Comparison of ENCODE assay signal across 27 cellular contexts in genomic region chr6:158836625-158837311, GRCh38. TPM values are rescaled to one million over a fixed set of nuclear protein-coding genes. Genes with fewer than 3 reads are reported as not detected.
DNase-seq lines count a peak whose midpoint lies in the region; ATAC-seq and TF ChIP-seq lines count a peak whose summit lies in the region.
"Had no signal": no experiment of that assay in that cellular context is flagged by ENCODE, and none has a peak within 500 bp of the region (broad histone marks: within the 10 kb centered on the region; RNA-seq: fewer than 3 reads in every experiment).

No MANE protein-coding gene starts in this region.

- CTCF ChIA-PET in PC-9 (lab: Charles Lee), result interaction anchor here (0.5 to 0.6 kb wide), 2 partner anchors 30 to 48 kb away, joined by 4 to 5 read pairs; no protein-coding TSS in a partner anchor

- H3K4me3 Mint-ChIP-seq in GM23338, result no peak overlapping the region; the same call in 2 of the 3 replicates
- H3K4me3 Mint-ChIP-seq: activated CD4-positive, alpha-beta T cell treated with anti-CD3 and anti-CD28 coated beads, Interleukin-2, amount 10 ng/mL, durations not matched to agents 24 days and 14 days; activated naive CD4-positive, alpha-beta T cell treated with anti-CD3 and anti-CD28 coated beads for 36 hours; activated T-cell treated with anti-CD3 and anti-CD28 coated beads, Interleukin-2, amount 50 U/mL, for 72 hours; immature natural killer cell; T-helper 2 cell treated with Interferon-gamma antibody and Interleukin-4, amounts not matched to agents 5 μg/mL and 100 μg/mL, for 36 hours had no signal

- H3K9me3 ChIP-seq in PC-9 (ENCODE audit: insufficient read depth, low read depth), result peaks cover 4% of the 10 kb centered on the region; the same call in 1 of the 2 replicates
- no peaks in the 10 kb centered on the region for H3K9me3 ChIP-seq in hepatocyte (ENCODE audit: low read depth)
- H3K9me3 ChIP-seq in trophoblast cell (ENCODE audit: insufficient read depth, low read depth, low read length), result peaks cover 1% of the 10 kb centered on the region
- H3K9me3 ChIP-seq in heart right ventricle, result no peaks in the 10 kb centered on the region
- H3K9me3 ChIP-seq in psoas muscle, result no peaks in the 10 kb centered on the region

- peaks cover 27% of the 10 kb centered on the region for H3K79me1 ChIP-seq in trophoblast cell (ENCODE audit: low read length)

- H3F3A ChIP-seq in GM23338 (replicated peaks; ENCODE audit: low read depth) (no peaks in the 10 kb centered on the region), PC-9 (ENCODE audit: insufficient read depth, low read depth) (peaks cover 45% of the 10 kb centered on the region)

- intact Hi-C loops in PC-9 (cut with micrococcal nuclease; ENCODE audit: unreplicated experiment), result no loop called here
- intact Hi-C loops in heart right ventricle (cut with DNase I), result no loop called here
- intact Hi-C loops in psoas muscle (cut with DNase I), result no loop called here

- peak overlapping the region; percentile 0 for H3K4ac ChIP-seq in trophoblast cell (ENCODE audit: low read depth, low read length)

- H3K4me2 ChIP-seq in GM23338, result no peak overlapping the region
- peak overlapping the region; percentile 97 for H3K4me2 ChIP-seq in PC-9
- no peak overlapping the region for H3K4me2 ChIP-seq in hepatocyte
- no peak overlapping the region for H3K4me2 ChIP-seq in trophoblast cell (ENCODE audit: low read length)

- H3K23ac ChIP-seq in trophoblast cell (ENCODE audit: low read length), result no peak overlapping the region

- no peaks in the 10 kb centered on the region for H3K27me3 ChIP-seq in GM23338 (ENCODE audit: insufficient read depth)
- no peaks in the 10 kb centered on the region for H3K27me3 ChIP-seq in PC-9 (ENCODE audit: insufficient read depth, low read depth)
- H3K27me3 ChIP-seq in hepatocyte, result no peaks in the 10 kb centered on the region
- no peaks in the 10 kb centered on the region for H3K27me3 ChIP-seq in trophoblast cell (ENCODE audit: insufficient read depth, low read length)
- no peaks in the 10 kb centered on the region for H3K27me3 ChIP-seq in heart right ventricle
- H3K27me3 ChIP-seq in psoas muscle (ENCODE audit: insufficient read depth in 3 of 3, low read length in 2 of 3), result peaks cover 0 to 6% (median 3%) of the 10 kb centered on the region in 3 donors

- peaks cover 11% of the 10 kb centered on the region for H3K4me1 ChIP-seq in GM23338 (ENCODE audit: insufficient read depth)
- H3K4me1 ChIP-seq in PC-9 (replicated peaks; ENCODE audit: insufficient read depth), result peaks cover 48% of the 10 kb centered on the region
- H3K4me1 ChIP-seq in hepatocyte (ENCODE audit: insufficient read depth), result peaks cover 15% of the 10 kb centered on the region
- peaks cover 28 to 32% of the 10 kb centered on the region in 2 experiments for H3K4me1 ChIP-seq in trophoblast cell (ENCODE audit: control insufficient read depth in 1 of 2, insufficient read depth in 2 of 2, low read length in 2 of 2)
- H3K4me1 ChIP-seq in heart right ventricle, result peaks cover 6 to 15% (median 11%) of the 10 kb centered on the region in 9 donors
- no peaks in the 10 kb centered on the region for H3K4me1 ChIP-seq in psoas muscle

- WGBS in hepatocyte (ENCODE audit: low lambda C conversion rate, missing lambda C conversion rate), result 98% methylated on average over 11 of the region's 11 CpGs
- WGBS in trophoblast cell (ENCODE audit: extremely low coverage, insufficient coverage, insufficient read length), result no CpG with 5 or more reads among the region's 11 CpGs
- 95 to 97% methylated on average over 11 of the region's 11 CpGs for WGBS in heart right ventricle, 2 donors
- WGBS in psoas muscle, 3 donors, result 92 to 94% (median 93%) methylated on average over 10 to 11 of the region's 11 CpGs

- BruUV-seq in PC-9 (replicated peaks; lab: Mats Ljungman, UMichigan), result no TSS peak

- no peak overlapping the region for H4K8ac ChIP-seq in trophoblast cell (ENCODE audit: low read depth, low read length)

- POLR2A ChIA-PET in PC-9 (lab: Charles Lee; ENCODE audit: unreplicated experiment), result interaction anchor here (1.2 kb wide), 1 partner anchor 33 kb away, joined by 16 read pairs; no protein-coding TSS in a partner anchor

- H3K9me3 Mint-ChIP-seq in GM23338, result no peaks in the 10 kb centered on the region
- H3K9me3 Mint-ChIP-seq: immature natural killer cell had no signal

- H3K27ac Mint-ChIP-seq in GM23338, result no peak overlapping the region
- H3K27ac Mint-ChIP-seq: activated CD4-positive, alpha-beta T cell treated with anti-CD3 and anti-CD28 coated beads, Interleukin-2, amount 10 ng/mL, durations not matched to agents 24 days and 14 days; activated naive CD4-positive, alpha-beta T cell treated with anti-CD3 and anti-CD28 coated beads for 36 hours; activated T-cell treated with anti-CD3 and anti-CD28 coated beads, Interleukin-2, amount 50 U/mL, for 72 hours; T-helper 2 cell treated with Interferon-gamma antibody and Interleukin-4, amounts not matched to agents 5 μg/mL and 100 μg/mL, for 36 hours had no signal

- H3K27me3 Mint-ChIP-seq in GM23338 (ENCODE audit: insufficient read depth, low read depth, poor library complexity), result peaks cover 18% of the 10 kb centered on the region

- TF ChIP-seq CTCF in GM23338 (conservative IDR thresholded peaks at IDR 0.05; ENCODE audit: low read depth in 2 of 2) (no peak), PC-9 (conservative IDR thresholded peaks at IDR 0.05) (no peak), hepatocyte (IDR thresholded peaks at IDR 0.05; ENCODE audit: poor library complexity) (no peak), heart right ventricle (IDR thresholded peaks at IDR 0.05) (no peak), psoas muscle (IDR thresholded peaks at IDR 0.05) (no peak)

- no peak overlapping the region for H3K4me3 ChIP-seq in GM23338
- no peak overlapping the region for H3K4me3 ChIP-seq in PC-9
- no peak overlapping the region for H3K4me3 ChIP-seq in hepatocyte
- H3K4me3 ChIP-seq in trophoblast cell (ENCODE audit: low read depth, low read length), result no peak overlapping the region
- no peak overlapping the region for H3K4me3 ChIP-seq in heart right ventricle
- H3K4me3 ChIP-seq in psoas muscle, result no peak overlapping the region
- H3K4me3 ChIP-seq: GM23248 had no signal

- H4K20me1 ChIP-seq in GM23338 (replicated peaks; ENCODE audit: insufficient read depth) (no peaks in the 10 kb centered on the region), PC-9 (ENCODE audit: insufficient read depth) (no peaks in the 10 kb centered on the region), hepatocyte (ENCODE audit: insufficient read depth, poor library complexity, severe bottlenecking) (no peaks in the 10 kb centered on the region)

- ATAC-seq in GM23338, result no peak
- no peak for ATAC-seq in heart right ventricle
- no peak for ATAC-seq in GM19455 (IDR thresholded peaks at IDR 0.05; ENCODE audit: unreplicated experiment)
- no peak for ATAC-seq in psoas muscle
- no peak for ATAC-seq in HG03342 (IDR thresholded peaks at IDR 0.05; ENCODE audit: unreplicated experiment)
- ATAC-seq: activated T-cell treated with anti-CD3 and anti-CD28 coated beads, Interleukin-2, amount 50 U/mL, for 72 hours; PC-3; SK-N-SH treated with all-trans-retinoic acid at 6 μM for 48 hours had no signal

- H2BK5ac ChIP-seq in trophoblast cell (ENCODE audit: low read depth, low read length, poor library complexity), result peak overlapping the region; percentile 28

- H2BK120ac ChIP-seq in trophoblast cell (ENCODE audit: insufficient read depth, low read length, poor library complexity), result peak overlapping the region; percentile 71

- H2AK5ac ChIP-seq in trophoblast cell (ENCODE audit: low read length), result peak overlapping the region; percentile 22

- H3K36me3 Mint-ChIP-seq in GM23338 (ENCODE audit: low read depth), result no peaks in the 10 kb centered on the region; the same call in 2 of the 3 replicates
- H3K36me3 Mint-ChIP-seq: immature natural killer cell had no signal

- H3K79me2 ChIP-seq in GM23338 (replicated peaks; ENCODE audit: insufficient read depth) (no peaks in the 10 kb centered on the region), PC-9 (ENCODE audit: low read depth) (peaks cover 13% of the 10 kb centered on the region; the same call in 1 of the 2 replicates), hepatocyte (no peaks in the 10 kb centered on the region), trophoblast cell (ENCODE audit: control insufficient read depth, insufficient read depth, low read length, poor library complexity) (no peaks in the 10 kb centered on the region)

- peak overlapping the region; percentile 80 for H4K91ac ChIP-seq in trophoblast cell (ENCODE audit: low read depth, low read length)

- peak overlapping the region; percentile 28 for H3K14ac ChIP-seq in trophoblast cell (ENCODE audit: low read length)

- H3K27ac ChIP-seq in GM23338 (ENCODE audit: low read depth), result no peak overlapping the region
- peak overlapping the region; percentile 87 for H3K27ac ChIP-seq in PC-9
- peak overlapping the region; percentile 89 for H3K27ac ChIP-seq in hepatocyte
- no peak overlapping the region for H3K27ac ChIP-seq in trophoblast cell (ENCODE audit: low read depth, low read length)
- peak overlapping the region in 1 of 10 donors; percentile 68 for H3K27ac ChIP-seq in heart right ventricle
- H3K27ac ChIP-seq in psoas muscle, result no peak overlapping the region
- H3K27ac ChIP-seq: GM23248 had no signal

- H2BK12ac ChIP-seq in trophoblast cell (ENCODE audit: low read length), result peak overlapping the region; percentile 16

- no peaks in the 10 kb centered on the region for H3K9me2 ChIP-seq in GM23338 (ENCODE audit: insufficient read depth)
- no peaks in the 10 kb centered on the region for H3K9me2 ChIP-seq in PC-9 (ENCODE audit: insufficient read depth)
- H3K9me2 ChIP-seq in hepatocyte (replicated peaks; ENCODE audit: insufficient read depth), result no peaks in the 10 kb centered on the region

- H4K12ac ChIP-seq in trophoblast cell (ENCODE audit: low read depth, low read length), result no peak overlapping the region

- H3K36me3 ChIP-seq in GM23338 (ENCODE audit: insufficient read depth) (no peaks in the 10 kb centered on the region), PC-9 (ENCODE audit: low read depth) (no peaks in the 10 kb centered on the region), hepatocyte (replicated peaks; ENCODE audit: insufficient read depth, low read depth) (no peaks in the 10 kb centered on the region), trophoblast cell (ENCODE audit: control insufficient read depth in 1 of 2, insufficient read depth in 2 of 2, low read length in 2 of 2) (no peaks in the 10 kb centered on the region), heart right ventricle (no peaks in the 10 kb centered on the region), psoas muscle (ENCODE audit: insufficient read depth in 1 of 2, low read depth in 1 of 2) (no peaks in the 10 kb centered on the region)
- H3K36me3 ChIP-seq: WERI-Rb-1 had no signal

- H3K18ac ChIP-seq in trophoblast cell (ENCODE audit: low read length), result peak overlapping the region; percentile 43

- no peak for DNase-seq in GM23338 (ENCODE audit: low spot score)
- no peak for DNase-seq in PC-9
- no peak for DNase-seq in hepatocyte (ENCODE audit: low spot score)
- no peak for DNase-seq in trophoblast cell
- no peak for DNase-seq in heart right ventricle
- no peak for DNase-seq in psoas muscle
- DNase-seq: activated CD4-positive, alpha-beta T cell treated with anti-CD3 and anti-CD28 coated beads, Interleukin-2, amount 10 ng/mL, durations not matched to agents 24 days and 14 days; activated naive CD4-positive, alpha-beta T cell treated with anti-CD3 and anti-CD28 coated beads for 36 hours; activated T-cell treated with anti-CD3 and anti-CD28 coated beads, Interleukin-2, amount 50 U/mL, for 72 hours; caudate nucleus; cortex of kidney; DMS79; effector memory CD4-positive, alpha-beta T cell; GM23248; immature natural killer cell; KBM-7; NCI-H1436; NCI-H2081; NCI-H2227 treated with DMSO at 0.1 percent for 48 hours; NCI-H526 treated with DMSO at 0.1 percent for 48 hours; PC-3; stimulated activated naive CD4-positive, alpha-beta T cell treated with Interleukin-2 at 50 U/mL for 16 hours had no signal

- peaks cover 25% of the 10 kb centered on the region for H3K4me1 Mint-ChIP-seq in GM23338
- H3K4me1 Mint-ChIP-seq: activated CD4-positive, alpha-beta T cell treated with anti-CD3 and anti-CD28 coated beads, Interleukin-2, amount 10 ng/mL, durations not matched to agents 24 days and 14 days had no signal

- no peak overlapping the region for H3K9ac ChIP-seq in trophoblast cell (ENCODE audit: low read length)
- H3K9ac ChIP-seq: GM23248 had no signal

- H2AFZ ChIP-seq in GM23338 (peak overlapping the region; percentile 59; the same call in 1 of the 2 replicates), PC-9 (no peak overlapping the region), hepatocyte (no peak overlapping the region), trophoblast cell (ENCODE audit: insufficient read depth, low read length, poor library complexity) (peak overlapping the region; percentile 6)
- H2AFZ ChIP-seq: GM23248 had no signal

RNA-seq across cellular contexts. Expression of gene EZR, which starts 17.6 kb away (rescaled TPM):
- total RNA-seq in GM23338 (2014; rRNA removed; shearing (Covaris generic)), result 208 and 209 TPM in 2 replicates
- polyA plus RNA-seq in GM23338 (2016; fragmentation: Nextera tagmentation; extraction: Ambion mirVana) (188 and 199 TPM in 2 replicates), hepatocyte (616 and 623 TPM in 2 replicates), heart right ventricle (100 to 1,000 TPM in 1 of 2 donors, 10 to 100 TPM in 1; 90.3 to 322 TPM), psoas muscle (10 to 100 TPM; 19.1 to 32.5 (median 30.9) TPM)
- total RNA-seq in PC-9 (2021) (231 and 240 TPM in 2 replicates), hepatocyte (395 and 399 TPM in 2 replicates), heart right ventricle (100 to 1,000 TPM; 148 to 227 (median 186) TPM), psoas muscle (10 to 100 TPM; 25.9 to 61.7 (median 33.3) TPM)
- 490 and 492 TPM in 2 replicates for polyA plus RNA-seq in trophoblast cell (2013)

Comparison
In these comparisons a context has a peak if more than half of its experiments do, and no peak if none do; other contexts are left out.
1. H2AFZ ChIP-seq: peak in GM23338 (single experiment) and trophoblast cell (single experiment); none in PC-9 (single experiment) and hepatocyte (single experiment).
2. H3K27ac ChIP-seq: peak in PC-9 (single experiment) and hepatocyte (single experiment); none in GM23338 (single experiment), trophoblast cell (single experiment) and psoas muscle (single experiment).